10 cellular contexts compared by ENCODE assay signal in the genomic region with DNA sequence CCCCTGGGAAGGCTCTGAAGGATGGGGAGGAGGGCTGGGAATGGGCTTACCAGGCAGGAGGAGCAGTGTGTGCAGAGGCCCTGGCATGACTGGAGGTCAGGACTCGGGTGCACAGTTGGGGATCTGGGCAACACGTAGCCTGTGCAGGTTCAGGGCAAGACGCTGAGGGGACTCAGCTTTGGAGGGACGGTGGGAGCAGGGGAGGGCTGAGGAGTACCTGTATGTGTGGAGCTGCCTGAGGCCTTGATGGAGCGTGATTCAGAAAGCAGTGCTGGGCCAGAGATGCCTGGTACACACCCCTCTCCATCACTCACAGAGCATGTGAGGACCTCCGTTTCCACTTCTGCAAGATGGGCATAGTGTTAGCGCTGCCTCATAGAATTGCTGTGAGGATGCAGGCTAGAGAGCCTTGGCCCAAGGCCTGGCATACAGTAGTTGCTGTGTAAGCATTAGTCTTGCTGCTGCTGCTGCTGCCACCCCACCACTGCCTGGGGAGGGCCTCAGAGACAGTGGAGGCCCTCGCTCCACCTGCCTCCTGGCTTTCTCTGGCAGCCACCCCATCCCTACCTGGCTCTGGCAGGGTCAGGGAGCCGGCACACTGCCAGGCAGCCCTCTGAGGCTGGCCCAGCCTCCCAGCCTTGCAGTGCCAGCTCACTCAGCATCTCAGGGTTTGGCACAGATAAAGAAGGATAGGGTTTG. TPM values are rescaled to one million over a fixed set of nuclear protein-coding genes. Genes with fewer than 3 reads are reported as not detected.
DNase-seq lines count a peak whose midpoint lies in the region; ATAC-seq, FAIRE-seq and TF ChIP-seq lines count a peak whose summit lies in the region.
"Had no signal": no experiment of that assay in that cellular context is flagged by ENCODE, and none has a peak within 500 bp of the region (broad histone marks: within the 10 kb centered on the region; RNA-seq: fewer than 3 reads in every experiment).

No MANE protein-coding gene starts in this region.

- no peak overlapping the region for H2AFZ ChIP-seq in PC-3 (ENCODE audit: low read length)

- ATAC-seq in PC-3 = no peak
- ATAC-seq in pancreas = peak; percentile 41 to 71 (median 62)
- ATAC-seq in GM21576 (IDR thresholded peaks at IDR 0.05; ENCODE audit: unreplicated experiment) = no peak

- 43 to 47% methylated on average over 9 of the region's 9 CpGs for WGBS in esophagus, 2 donors
- 29 to 34% methylated on average over 8 to 9 of the region's 9 CpGs for WGBS in pancreas, 2 donors

- H3K27ac ChIP-seq in PC-3 (ENCODE audit: low read length) (no peak overlapping the region), esophagus (ENCODE audit: low read depth in 2 of 2, low read length in 1 of 2) (peak overlapping the region; percentile 87 to 88), pancreas (peak overlapping the region in 2 of 4 donors; percentile 68 to 89)

- CTCF ChIA-PET in PC-3 (lab: Charles Lee) = no interaction called here

- peaks cover 30% of the 10 kb centered on the region for H4K20me1 ChIP-seq in PC-3 (ENCODE audit: low read length)

- intact Hi-C loops in PC-3 (cut with micrococcal nuclease) (no loop called here), pancreas (cut with DNase I) (no loop called here)

- peak overlapping the region; percentile 90 for H3K4me2 ChIP-seq in PC-3 (ENCODE audit: low read length)

- no TSS peak for BruUV-seq in PC-3 (replicated peaks; lab: Mats Ljungman, UMichigan)

- peaks cover 7% of the 10 kb centered on the region; the same call in 1 of the 2 replicates for H3K4me1 ChIP-seq in PC-3 (ENCODE audit: insufficient read depth, low read length)
- peaks cover 20 to 26% of the 10 kb centered on the region in 2 donors for H3K4me1 ChIP-seq in esophagus (ENCODE audit: control insufficient read depth in 2 of 2, insufficient read depth in 2 of 2, low read length in 1 of 2)
- peaks cover 26 to 42% (median 39%) of the 10 kb centered on the region in 3 donors for H3K4me1 ChIP-seq in pancreas

- H3K4me3 ChIP-seq in PC-3 (ENCODE audit: low read length) (peak overlapping the region; percentile 96; the same call in 1 of the 2 replicates), esophagus (ENCODE audit: low read depth in 1 of 2, low read length in 2 of 2) (peak overlapping the region in 1 of 2 donors; percentile 1), pancreas (no peak overlapping the region)

- H3K9me3 ChIP-seq in PC-3 (ENCODE audit: low read length) (no peaks in the 10 kb centered on the region), esophagus (ENCODE audit: control insufficient read depth in 2 of 2, insufficient read depth in 1 of 2, low read depth in 1 of 2, low read length in 1 of 2) (no peaks in the 10 kb centered on the region), pancreas (no peaks in the 10 kb centered on the region)
- H3K9me3 ChIP-seq: neutrophil had no signal

- H3K36me3 ChIP-seq in PC-3 (ENCODE audit: low read depth, low read length) = no peaks in the 10 kb centered on the region
- H3K36me3 ChIP-seq in esophagus (ENCODE audit: control insufficient read depth in 2 of 2, insufficient read depth in 2 of 2, low read length in 1 of 2) = no peaks in the 10 kb centered on the region
- H3K36me3 ChIP-seq in pancreas = no peaks in the 10 kb centered on the region
- H3K36me3 ChIP-seq: neutrophil had no signal

- DNase-seq in COR-L47 (lab: John Stamatoyannopoulos, UW) = peak; percentile 69
- no peak for DNase-seq in PC-3
- peak; percentile 85 to 95 (median 90) for DNase-seq in pancreas
- DNase-seq in DMS114 treated with DMSO at 0.1 percent for 48 hours (lab: John Stamatoyannopoulos, UW; ENCODE audit: unreplicated experiment) = no peak
- DNase-seq in NOMO-1 treated with DMSO at 0.1 percent for 48 hours (lab: John Stamatoyannopoulos, UW; ENCODE audit: unreplicated experiment) = no peak
- no peak for DNase-seq in NCI-H2171 treated with DMSO at 0.1 percent for 48 hours (lab: John Stamatoyannopoulos, UW)
- DNase-seq: activated CD4-positive, CD25-positive, alpha-beta regulatory T cell treated with anti-CD3 and anti-CD28 coated beads, Interleukin-2, amount 50 U/mL, for 72 hours had no signal

- no peak overlapping the region for H3K9ac ChIP-seq in PC-3 (ENCODE audit: low read length)

- H3K27me3 ChIP-seq in PC-3 (ENCODE audit: low read length) (no peaks in the 10 kb centered on the region), esophagus (ENCODE audit: control insufficient read depth in 1 of 2, insufficient read depth in 2 of 2, low read length in 2 of 2) (no peaks in the 10 kb centered on the region), pancreas (no peaks in the 10 kb centered on the region)
- H3K27me3 ChIP-seq: neutrophil had no signal

- H3F3A ChIP-seq in PC-3 (ENCODE audit: low read length, unreplicated experiment) = no peaks in the 10 kb centered on the region

- POLR2A ChIA-PET in PC-3 (lab: Charles Lee; ENCODE audit: unreplicated experiment) = no interaction called here

- TF ChIP-seq CTCF in PC-3 (conservative IDR thresholded peaks at IDR 0.05; ENCODE audit: low read depth, low read length) (no peak), pancreas (IDR thresholded peaks at IDR 0.05) (no peak)

- FAIRE-seq in pancreas (lab: Jason Lieb, UNC) = no peak

- H3K9me2 ChIP-seq in PC-3 (replicated peaks; ENCODE audit: low read length) = no peaks in the 10 kb centered on the region

- H3K79me2 ChIP-seq in PC-3 (ENCODE audit: low read length) = peaks cover 72% of the 10 kb centered on the region

RNA-seq across cellular contexts. Expression of a gene that starts 2.4 kb away (rescaled TPM):
- 13.5 and 16.2 TPM in 2 replicates for total RNA-seq in PC-3 (2014; rRNA removed)
- polyA plus RNA-seq in esophagus = 10 to 100 TPM; 39.8 to 43.1 TPM
- total RNA-seq in pancreas = 10 to 100 TPM; 19.4 to 37.2 (median 28.5) TPM
- 10 to 100 TPM; 29.9 to 38.4 TPM for polyA plus RNA-seq in pancreas

RNA-seq across cellular contexts. Expression of a gene that starts 43.8 kb away (rescaled TPM):
- total RNA-seq in PC-3 (2014; rRNA removed) (3.4 and 5.0 TPM in 2 replicates), pancreas (under 1 TPM in 1 of 6 donors, not detected in 5; 0.09 TPM)
- polyA plus RNA-seq in esophagus (1 to 10 TPM in 1 of 2 donors, under 1 TPM in 1; 0.32 to 1.6 TPM), pancreas (under 1 TPM; 0.11 to 0.42 TPM)

Comparison
In these comparisons a context has a peak if more than half of its experiments do, and no peak if none do; other contexts are left out.
1. DNase-seq: peak in COR-L47 (single experiment) and pancreas (6 of 6); none in PC-3 (single experiment), DMS114 treated with DMSO at 0.1 percent for 48 hours (single experiment), NOMO-1 treated with DMSO at 0.1 percent for 48 hours (single experiment) and NCI-H2171 treated with DMSO at 0.1 percent for 48 hours (single experiment).
2. ATAC-seq: peak in pancreas (4 of 4); none in PC-3 (single experiment) and GM21576 (single experiment).